ENCODE assay signal across 9 cellular contexts in genomic region chr14:23594191-23594590, GRCh38. TPM values are rescaled to one million over a fixed set of nuclear protein-coding genes. Genes with fewer than 3 reads are reported as not detected.
"Had no signal": no experiment of that assay in that cellular context is flagged by ENCODE, and none has a peak within 500 bp of the region (broad histone marks: within the 10 kb centered on the region; RNA-seq: fewer than 3 reads in every experiment).

No MANE protein-coding gene starts in this region.

RNA-seq across cellular contexts. Expression of gene JPH4, which starts 15.6 kb away (rescaled TPM):
- total RNA-seq: activated naive CD4-positive, alpha-beta T cell treated with anti-CD3 and anti-CD28 coated beads, Interleukin-2, amount 50 U/mL, for 72 hours; activated naive CD8-positive, alpha-beta T cell treated with anti-CD3 and anti-CD28 coated beads, Interleukin-2, amount 10 ng/mL, durations not matched to agents 7 days and 5 days; activated T-helper 1 cell treated with anti-CD3 and anti-CD28 coated beads, Interleukin-12 subunit alpha, Interleukin-12 subunit beta, Interleukin-2, Interleukin-4 antibody, amounts not matched to agents 30 ng/mL and 10 ng/mL and 1 ng/mL, durations not matched to agents 14 hours and 24 hours and 36 hours; activated T-helper 17 cell treated with anti-CD3 and anti-CD28 coated beads, Interleukin-2, amount 50 U/mL, for 72 hours; bronchial epithelial cell had no signal

RNA-seq across cellular contexts. Expression of gene DHRS2, which starts 42.0 kb away (rescaled TPM):
- total RNA-seq: aorta, ascending aorta, bronchial epithelial cell, cardiac muscle cell, chondrocyte had no signal
